In genomic region chr14:69767369-69767999, GRCh38 we compare ENCODE assay signal across 9 cellular contexts. TPM values are rescaled to one million over a fixed set of nuclear protein-coding genes. Genes with fewer than 3 reads are reported as not detected.
DNase-seq lines count a peak whose midpoint lies in the region; ATAC-seq and TF ChIP-seq lines count a peak whose summit lies in the region.
"Had no signal": no experiment of that assay in that cellular context is flagged by ENCODE, and none has a peak within 500 bp of the region (broad histone marks: within the 10 kb centered on the region; RNA-seq: fewer than 3 reads in every experiment).

No MANE protein-coding gene starts in this region.

- peak overlapping the region; percentile 98 for H2AK5ac ChIP-seq in mesenchymal stem cell (ENCODE audit: low read length, severe bottlenecking)

- H4K91ac ChIP-seq in mesenchymal stem cell (ENCODE audit: low read length): peak overlapping the region; percentile 95

- no peaks in the 10 kb centered on the region for H3K9me3 ChIP-seq in CD8-positive, alpha-beta T cell (ENCODE audit: low read length)
- no peaks in the 10 kb centered on the region for H3K9me3 ChIP-seq in mesenchymal stem cell (ENCODE audit: control insufficient read depth, low read length)

- H3K36me3 ChIP-seq in CD8-positive, alpha-beta T cell (ENCODE audit: insufficient read depth, low read length): peaks cover 44% of the 10 kb centered on the region
- H3K36me3 ChIP-seq in mesenchymal stem cell (ENCODE audit: control insufficient read depth in 1 of 2, insufficient read depth in 2 of 2, low read depth in 1 of 2, low read length in 2 of 2): peaks cover 21 to 47% of the 10 kb centered on the region in 2 experiments

- H3K14ac ChIP-seq in mesenchymal stem cell (ENCODE audit: low read length in 2 of 2): peak overlapping the region in 1 of 2 experiments; percentile 83

- H3K9ac ChIP-seq in mesenchymal stem cell (ENCODE audit: low read length): peak overlapping the region; percentile 100

- peak overlapping the region; percentile 100 for H4K8ac ChIP-seq in mesenchymal stem cell (ENCODE audit: low read length)

- peaks cover 46% of the 10 kb centered on the region for H3K4me1 ChIP-seq in CD8-positive, alpha-beta T cell (ENCODE audit: insufficient read depth, low read length)
- peaks cover 12% of the 10 kb centered on the region for H3K4me1 ChIP-seq in mesenchymal stem cell (ENCODE audit: control insufficient read depth, insufficient read depth, low read depth, low read length)

- H3K4me2 ChIP-seq in mesenchymal stem cell (ENCODE audit: low read length, poor library complexity, severe bottlenecking): peak overlapping the region; percentile 74

- no peak for TF ChIP-seq CTCF in CD8-positive, alpha-beta T cell (IDR thresholded peaks at IDR 0.05)

- peak overlapping the region; percentile 100 for H3K27ac Mint-ChIP-seq in CD8-positive, alpha-beta T cell
- H3K27ac Mint-ChIP-seq in effector memory CD8-positive, alpha-beta T cell: peak overlapping the region; percentile 99 to 100

- H2BK120ac ChIP-seq in mesenchymal stem cell (ENCODE audit: low read depth, low read length): peak overlapping the region; percentile 42

- under 1% methylated on average over 52 of the region's 54 CpGs for WGBS in mesenchymal stem cell

- peak overlapping the region; percentile 99 for H3K27ac ChIP-seq in CD8-positive, alpha-beta T cell (ENCODE audit: low read depth, low read length)
- H3K27ac ChIP-seq in mesenchymal stem cell (ENCODE audit: low read length, poor library complexity, severe bottlenecking): peak overlapping the region; percentile 97

- intact Hi-C loops in CD8-positive, alpha-beta T cell (cut with DNase I, micrococcal nuclease): loop anchor here (1.0 to 10.0 kb wide), 7 partner anchors 156 to 1953 kb away; partner anchors contain the start of genes DCAF5 (in 2 of the 2), RAD51B (in 2 of the 2), ERH (in 1 of the 2) and MED6 (in 1 of the 2)

- peak overlapping the region; percentile 75 to 87 for H3K23ac ChIP-seq in mesenchymal stem cell (ENCODE audit: low read length in 2 of 2)

- no peaks in the 10 kb centered on the region for H3K27me3 ChIP-seq in CD8-positive, alpha-beta T cell (ENCODE audit: insufficient read depth, low read length)
- no peaks in the 10 kb centered on the region for H3K27me3 ChIP-seq in mesenchymal stem cell (ENCODE audit: control insufficient read depth in 1 of 2, insufficient read depth in 1 of 2, low read length in 2 of 2)

- H3K79me1 ChIP-seq in mesenchymal stem cell (replicated peaks; ENCODE audit: low read length, poor library complexity, severe bottlenecking): peaks cover 19% of the 10 kb centered on the region

- H2BK15ac ChIP-seq in mesenchymal stem cell (ENCODE audit: low read depth, poor library complexity, severe bottlenecking): peak overlapping the region; percentile 40

- H3K36me3 Mint-ChIP-seq in CD8-positive, alpha-beta T cell: peaks cover 55% of the 10 kb centered on the region
- H3K36me3 Mint-ChIP-seq in effector memory CD8-positive, alpha-beta T cell (ENCODE audit: insufficient read depth): peaks cover 69% of the 10 kb centered on the region

- CTCF ChIA-PET in CD8-positive, alpha-beta T cell (lab: Charles Lee): interaction anchor here (1.3 to 2.0 kb wide), 2 partner anchors 9 to 41 kb away, joined by 4 to 5 read pairs; no protein-coding TSS in a partner anchor

- peak overlapping the region; percentile 99 for H3K4me3 Mint-ChIP-seq in CD8-positive, alpha-beta T cell
- H3K4me3 Mint-ChIP-seq in effector memory CD8-positive, alpha-beta T cell: peak overlapping the region; percentile 97 to 100

- peak overlapping the region; percentile 78 for H3K4me3 ChIP-seq in CD8-positive, alpha-beta T cell (ENCODE audit: low read depth, low read length)
- H3K4me3 ChIP-seq in mesenchymal stem cell (ENCODE audit: insufficient read depth in 1 of 2, low read depth in 1 of 2, low read length in 2 of 2): peak overlapping the region; percentile 97 to 99

- H2BK12ac ChIP-seq in mesenchymal stem cell (ENCODE audit: low read length in 2 of 2): peak overlapping the region in 1 of 2 experiments; percentile 90

- H3K18ac ChIP-seq in mesenchymal stem cell (ENCODE audit: low read depth in 1 of 2, low read length in 2 of 2): peak overlapping the region; percentile 98 to 99

- DNase-seq in CD8-positive, alpha-beta T cell: peak; percentile 78 to 93 (median 86)
- peak; percentile 81 for DNase-seq in HT-29 (ENCODE audit: low spot score)
- DNase-seq in NK-92 (lab: John Stamatoyannopoulos, UW; ENCODE audit: unreplicated experiment): peak; percentile 29
- peak; percentile 82 to 90 (median 84) for DNase-seq in activated CD8-positive, alpha-beta memory T cell treated with anti-CD3 and anti-CD28 coated beads for 48 hours (ENCODE audit: low read depth in 2 of 3, low spot score in 2 of 3)
- DNase-seq in effector memory CD8-positive, alpha-beta T cell: peak; percentile 83 to 88 (median 88)
- DNase-seq in mesenchymal stem cell: peak; percentile 90
- DNase-seq in stimulated activated CD8-positive, alpha-beta memory T cell treated with anti-CD3 and anti-CD28 coated beads, Interleukin-12 subunit alpha, Interleukin-12 subunit beta, amount 100 ng/mL, for 1 hour (ENCODE audit: low read depth): peak; percentile 77

- POLR2A ChIA-PET in CD8-positive, alpha-beta T cell (lab: Charles Lee): interaction anchor here (0.7 to 3.5 kb wide), 18 partner anchors 9 to 974 kb away, joined by 3 to 38 read pairs (median 6); partner anchors contain the start of genes ERH, SLC39A9, SUSD6 and ZFP36L1

- peak overlapping the region; percentile 96 to 97 for H3K4ac ChIP-seq in mesenchymal stem cell (ENCODE audit: low read depth in 1 of 2, low read length in 2 of 2)

- peak overlapping the region; percentile 47 for H2BK5ac ChIP-seq in mesenchymal stem cell (ENCODE audit: low read depth, low read length, poor library complexity, severe bottlenecking)

- H3K4me1 Mint-ChIP-seq in CD8-positive, alpha-beta T cell (ENCODE audit: low read depth): peaks cover 67% of the 10 kb centered on the region
- H3K4me1 Mint-ChIP-seq in effector memory CD8-positive, alpha-beta T cell (ENCODE audit: low read depth in 2 of 2): peaks cover 46 to 49% of the 10 kb centered on the region in 2 donors

- H2AFZ ChIP-seq in mesenchymal stem cell (ENCODE audit: low read depth, low read length): peak overlapping the region; percentile 51

- no peaks in the 10 kb centered on the region for H3K27me3 Mint-ChIP-seq in CD8-positive, alpha-beta T cell (ENCODE audit: low read depth)
- no peaks in the 10 kb centered on the region for H3K27me3 Mint-ChIP-seq in effector memory CD8-positive, alpha-beta T cell

- peak; percentile 63 for ATAC-seq in CD8-positive, alpha-beta T cell
- peak; percentile 64 for ATAC-seq in GM21360 (IDR thresholded peaks at IDR 0.05; ENCODE audit: unreplicated experiment)
- ATAC-seq in effector memory CD8-positive, alpha-beta T cell (replicated peaks): peak; percentile 65

- H3K9me3 Mint-ChIP-seq in CD8-positive, alpha-beta T cell: no peaks in the 10 kb centered on the region
- H3K9me3 Mint-ChIP-seq in effector memory CD8-positive, alpha-beta T cell: no peaks in the 10 kb centered on the region

RNA-seq across cellular contexts. Expression of gene SRSF5, which starts 0.5 kb away (rescaled TPM):
- total RNA-seq in CD8-positive, alpha-beta T cell: 1,000 to 10,000 TPM; 1,544 to 1,597 TPM
- total RNA-seq in HT-29 (2014; rRNA removed; shearing (Covaris generic)): 93.3 and 126 TPM in 2 replicates
- polyA plus RNA-seq in mesenchymal stem cell (2013, experiment 1 of 2): 191 TPM
- 183 TPM for polyA plus RNA-seq in mesenchymal stem cell (2013, experiment 2 of 2)

RNA-seq across cellular contexts. Expression of gene SLC10A1, which starts 29.6 kb away (rescaled TPM):
- not detected for total RNA-seq in CD8-positive, alpha-beta T cell
- not detected in 2 replicates for total RNA-seq in HT-29 (2014; rRNA removed; shearing (Covaris generic))
- polyA plus RNA-seq in mesenchymal stem cell (2013, experiment 1 of 2): not detected
- polyA plus RNA-seq in mesenchymal stem cell (2013, experiment 2 of 2): not detected
- total RNA-seq: glomerular endothelial cell had no signal

Comparison
In these comparisons a context has a peak if more than half of its experiments do, and no peak if none do; other contexts are left out.
1. Peak in every context shown above with its lines: DNase-seq, ATAC-seq, H3K4me3 ChIP-seq and H3K27ac ChIP-seq.
2. DNase-seq: peak in every context shown above with its lines; median percentile 90 in mesenchymal stem cell; 88 in effector memory CD8-positive, alpha-beta T cell; 86 in CD8-positive, alpha-beta T cell; 84 in activated CD8-positive, alpha-beta memory T cell treated with anti-CD3 and anti-CD28 coated beads for 48 hours; 81 in HT-29; 77 in stimulated activated CD8-positive, alpha-beta memory T cell treated with anti-CD3 and anti-CD28 coated beads, Interleukin-12 subunit alpha, Interleukin-12 subunit beta, amount 100 ng/mL, for 1 hour; 29 in NK-92.
3. RNA of gene SRSF5, which starts 0.5 kb away (total RNA-seq): 1,544 to 1,597 TPM in CD8-positive, alpha-beta T cell; 93.3 to 126 TPM in HT-29; every median in the first group is over 10 times any median in the second.